Comparison of ENCODE assay signal across 10 cellular contexts in the genomic region with DNA sequence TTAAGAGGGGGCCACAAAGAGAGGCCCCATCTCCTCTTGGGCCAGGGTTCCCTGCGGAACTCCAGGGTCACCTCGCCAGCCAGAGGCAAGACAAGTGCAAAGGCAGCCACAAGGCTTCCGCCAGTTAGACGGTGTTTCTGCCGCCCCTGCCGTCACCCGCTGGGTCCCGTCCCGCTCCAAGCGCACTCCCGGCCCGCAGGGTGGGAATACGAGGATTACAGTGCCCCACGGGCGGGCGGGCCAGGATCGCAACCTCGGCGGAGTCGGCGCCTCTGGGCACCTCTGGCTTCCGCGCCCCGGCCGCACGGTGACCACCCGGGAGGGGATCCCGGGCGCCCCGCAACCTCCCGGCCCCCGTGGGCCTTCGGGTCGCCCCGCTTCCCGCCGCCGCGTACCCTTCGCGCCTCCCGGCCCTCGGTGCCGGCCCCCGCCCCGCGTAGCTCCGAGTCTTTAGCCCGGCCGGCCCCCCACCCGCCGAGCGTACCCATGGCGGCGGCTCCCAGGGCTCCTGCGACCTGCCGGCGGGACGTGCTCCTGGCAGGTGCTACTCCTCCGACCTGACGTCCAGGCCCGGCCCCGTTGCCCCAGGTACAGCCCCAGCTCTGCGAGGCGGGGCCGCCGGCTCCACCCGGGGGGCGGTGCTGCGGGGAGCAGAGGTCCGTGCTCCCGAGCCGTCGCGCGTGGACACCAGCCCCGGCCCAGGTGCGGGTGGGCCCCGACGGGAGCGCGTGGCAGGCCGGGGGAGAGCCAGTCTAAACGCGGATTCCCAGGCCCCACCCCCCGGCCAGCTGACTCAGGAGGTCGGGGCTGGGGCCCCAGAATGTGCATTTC. TPM values are rescaled to one million over a fixed set of nuclear protein-coding genes. Genes with fewer than 3 reads are reported as not detected.
A peak's percentile ranks its signal among the peaks of the same experiment; 100 is the strongest.
DNase-seq lines count a peak whose midpoint lies in the region; ATAC-seq and TF ChIP-seq lines count a peak whose summit lies in the region.
"Had no signal": no experiment of that assay in that cellular context is flagged by ENCODE, and none has a peak within 500 bp of the region (broad histone marks: within the 10 kb centered on the region; RNA-seq: fewer than 3 reads in every experiment).

A gene with protein sequence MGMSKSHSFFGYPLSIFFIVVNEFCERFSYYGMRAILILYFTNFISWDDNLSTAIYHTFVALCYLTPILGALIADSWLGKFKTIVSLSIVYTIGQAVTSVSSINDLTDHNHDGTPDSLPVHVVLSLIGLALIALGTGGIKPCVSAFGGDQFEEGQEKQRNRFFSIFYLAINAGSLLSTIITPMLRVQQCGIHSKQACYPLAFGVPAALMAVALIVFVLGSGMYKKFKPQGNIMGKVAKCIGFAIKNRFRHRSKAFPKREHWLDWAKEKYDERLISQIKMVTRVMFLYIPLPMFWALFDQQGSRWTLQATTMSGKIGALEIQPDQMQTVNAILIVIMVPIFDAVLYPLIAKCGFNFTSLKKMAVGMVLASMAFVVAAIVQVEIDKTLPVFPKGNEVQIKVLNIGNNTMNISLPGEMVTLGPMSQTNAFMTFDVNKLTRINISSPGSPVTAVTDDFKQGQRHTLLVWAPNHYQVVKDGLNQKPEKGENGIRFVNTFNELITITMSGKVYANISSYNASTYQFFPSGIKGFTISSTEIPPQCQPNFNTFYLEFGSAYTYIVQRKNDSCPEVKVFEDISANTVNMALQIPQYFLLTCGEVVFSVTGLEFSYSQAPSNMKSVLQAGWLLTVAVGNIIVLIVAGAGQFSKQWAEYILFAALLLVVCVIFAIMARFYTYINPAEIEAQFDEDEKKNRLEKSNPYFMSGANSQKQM (minus strand): TSS at position 562 of the 831 bp plus-strand sequence. CDS start 74 bp downstream, at position 488.

- H3K27ac ChIP-seq in hepatocyte (peak within 1 kb of the TSS; percentile 44), psoas muscle (no peak within 1 kb of the TSS)

- TF ChIP-seq CTCF in Caco-2 (IDR thresholded peaks at IDR 0.05; ENCODE audit: insufficient read depth in 1 of 2, low read depth in 1 of 2, low read length in 1 of 2, severe bottlenecking in 1 of 2, unreplicated experiment in 1 of 2) (no peak), hepatocyte (IDR thresholded peaks at IDR 0.05; ENCODE audit: poor library complexity) (no peak), psoas muscle (IDR thresholded peaks at IDR 0.05) (no peak)

- BruUV-seq in Caco-2 (replicated peaks; lab: Mats Ljungman, UMichigan): no TSS peak

- peaks cover 11% of the 10 kb centered on the region for H3K9me3 Mint-ChIP-seq in Caco-2 (ENCODE audit: unreplicated experiment)

- H4K20me1 ChIP-seq in hepatocyte (ENCODE audit: insufficient read depth, poor library complexity, severe bottlenecking): no peaks in the 10 kb centered on the region

- peaks cover 6% of the 10 kb centered on the region for H3K36me3 Mint-ChIP-seq in Caco-2 (ENCODE audit: insufficient read depth, unreplicated experiment)
- peaks cover 5% of the 10 kb centered on the region for H3K36me3 Mint-ChIP-seq in T-helper 17 cell (ENCODE audit: low read depth)

- H3K4me1 ChIP-seq in Caco-2: peaks cover 10% of the 10 kb centered on the region
- peaks cover 15% of the 10 kb centered on the region for H3K4me1 ChIP-seq in hepatocyte (ENCODE audit: insufficient read depth)
- no peaks in the 10 kb centered on the region for H3K4me1 ChIP-seq in psoas muscle

- peak; percentile 66 to 74 for DNase-seq in Caco-2
- no peak for DNase-seq in T-helper 17 cell
- peak; percentile 63 for DNase-seq in hepatocyte (ENCODE audit: low spot score)
- DNase-seq in psoas muscle: no peak
- no peak for DNase-seq in AML-193 (lab: John Stamatoyannopoulos, UW)
- DNase-seq in nucleus accumbens (lab: John Stamatoyannopoulos, UW): no peak
- no peak for DNase-seq in NCI-H2107 treated with DMSO at 0.1 percent for 48 hours (lab: John Stamatoyannopoulos, UW; ENCODE audit: unreplicated experiment)
- DNase-seq: amygdala, SHP77 had no signal

- WGBS in hepatocyte (ENCODE audit: low lambda C conversion rate, missing lambda C conversion rate): 6% methylated on average over 45 of the region's 87 CpGs
- WGBS in psoas muscle, 3 donors: 2% methylated on average over 53 to 87 of the region's 87 CpGs

- H3K4me3 ChIP-seq in Caco-2 (ENCODE audit: low read depth, low read length): peak within 1 kb of the TSS; percentile 81
- peak within 1 kb of the TSS; percentile 52 for H3K4me3 ChIP-seq in hepatocyte
- peak within 1 kb of the TSS; percentile 45 for H3K4me3 ChIP-seq in psoas muscle

- H3K4me2 ChIP-seq in hepatocyte: peak within 1 kb of the TSS; percentile 96

- H3K4me3 Mint-ChIP-seq in Caco-2 (ENCODE audit: unreplicated experiment) (peak within 1 kb of the TSS; percentile 74), T-helper 17 cell (peak within 1 kb of the TSS; percentile 51)

- peak within 1 kb of the TSS; percentile 76 for H2AFZ ChIP-seq in hepatocyte

- no peaks in the 10 kb centered on the region for H3K36me3 ChIP-seq in Caco-2 (ENCODE audit: control insufficient read depth, insufficient read depth, low read length)
- no peaks in the 10 kb centered on the region for H3K36me3 ChIP-seq in hepatocyte (replicated peaks; ENCODE audit: insufficient read depth, low read depth)
- H3K36me3 ChIP-seq in psoas muscle (ENCODE audit: insufficient read depth in 1 of 2, low read depth in 1 of 2): no peaks in the 10 kb centered on the region

- POLR2A ChIA-PET in Caco-2 (lab: Charles Lee): interaction anchor here (0.5 to 0.8 kb wide), 2 partner anchors 212 to 456 kb away, joined by 4 read pairs; no protein-coding TSS in a partner anchor

- ATAC-seq in T-helper 17 cell: no peak
- ATAC-seq in psoas muscle: no peak
- no peak for ATAC-seq in GM21390 (IDR thresholded peaks at IDR 0.05; ENCODE audit: unreplicated experiment)

- no peaks in the 10 kb centered on the region for H3K79me2 ChIP-seq in hepatocyte

- H3K27ac Mint-ChIP-seq in Caco-2 (ENCODE audit: unreplicated experiment) (peak within 1 kb of the TSS; percentile 62), T-helper 17 cell (no peak within 1 kb of the TSS)

- H3K27me3 ChIP-seq in Caco-2 (replicated peaks; ENCODE audit: control insufficient read depth, insufficient read depth, low read length) (no peaks in the 10 kb centered on the region), hepatocyte (peaks cover 20% of the 10 kb centered on the region), psoas muscle (ENCODE audit: insufficient read depth in 3 of 3, low read length in 2 of 3) (peaks cover 0 to 40% (median 16%) of the 10 kb centered on the region in 3 donors)

- H3K4me1 Mint-ChIP-seq in Caco-2 (ENCODE audit: low read depth, unreplicated experiment) (peaks cover 14% of the 10 kb centered on the region), T-helper 17 cell (peaks cover 2% of the 10 kb centered on the region)

- intact Hi-C loops in Caco-2 (cut with micrococcal nuclease; ENCODE audit: unreplicated experiment): loop anchor here (2.0 to 5.0 kb wide), 4 partner anchors 14 to 90 kb away; no protein-coding TSS in a partner anchor
- intact Hi-C loops in psoas muscle (cut with DNase I): no loop called here

- H3K9me2 ChIP-seq in hepatocyte (replicated peaks; ENCODE audit: insufficient read depth): no peaks in the 10 kb centered on the region

- H3K9me3 ChIP-seq in Caco-2 (no peaks in the 10 kb centered on the region), T-helper 17 cell (ENCODE audit: control insufficient read depth, low read length, poor library complexity, severe bottlenecking) (no peaks in the 10 kb centered on the region), hepatocyte (ENCODE audit: low read depth) (no peaks in the 10 kb centered on the region), psoas muscle (no peaks in the 10 kb centered on the region)

- CTCF ChIA-PET in Caco-2 (lab: Charles Lee): interaction anchor here (1.2 kb wide), 1 partner anchor 24 kb away, joined by 5 read pairs; no protein-coding TSS in a partner anchor

- H3K27me3 Mint-ChIP-seq in Caco-2 (ENCODE audit: insufficient read depth, unreplicated experiment): peaks cover 3% of the 10 kb centered on the region
- peaks cover 58% of the 10 kb centered on the region for H3K27me3 Mint-ChIP-seq in T-helper 17 cell

RNA-seq across cellular contexts. Expression of the gene that starts here (rescaled TPM):
- total RNA-seq in Caco-2 (2022) (12.3 and 12.9 TPM in 2 replicates), T-helper 17 cell (not detected), hepatocyte (14.2 and 18.7 TPM in 2 replicates), psoas muscle (not detected)
- polyA plus RNA-seq in hepatocyte (7.5 and 10.0 TPM in 2 replicates), psoas muscle (under 1 TPM; 0.03 to 0.19 (median 0.08) TPM)

Comparison
In these comparisons a context has a peak if more than half of its experiments do, and no peak if none do; other contexts are left out.
1. RNA of the gene that starts here (total RNA-seq): 14.2 to 18.7 TPM in hepatocyte and 12.3 to 12.9 TPM in Caco-2; not detected in T-helper 17 cell and not detected in psoas muscle; every median in the first group is over 10 times any median in the second.
2. DNase-seq: peak in Caco-2 (2 of 2) and hepatocyte (single experiment); none in T-helper 17 cell (0 of 3), psoas muscle (0 of 2), AML-193 (0 of 2), nucleus accumbens (0 of 56) and NCI-H2107 treated with DMSO at 0.1 percent for 48 hours (single experiment).
3. Peak in every context shown above with its lines, with median percentiles within 50 percentile points of each other: H3K4me3 ChIP-seq.